In genomic region chr2:38959938-38960608, GRCh38 we compare ENCODE assay signal across 8 cellular contexts.
DNase-seq lines count a peak whose midpoint lies in the region; ATAC-seq and TF ChIP-seq lines count a peak whose summit lies in the region.

No MANE protein-coding gene starts in this region.

- H3K4me3 ChIP-seq in GM06990 (replicated peaks; ENCODE audit: low read depth, low read length), result no peak overlapping the region

- peak; percentile 77 for DNase-seq in GM06990 (ENCODE audit: extremely low read depth, insufficient read length)
- DNase-seq in activated CD8-positive, alpha-beta memory T cell treated with anti-CD3 and anti-CD28 coated beads, Interleukin-2, amount 50 U/mL, for 24 hours (ENCODE audit: extremely low read depth), result peak; percentile 25
- peak; percentile 48 for DNase-seq in epidermal melanocyte (ENCODE audit: insufficient read length, low spot score)
- peak; percentile 31 for DNase-seq in middle frontal gyrus (ENCODE audit: extremely low spot score, low spot score)
- peak; percentile 26 to 29 for DNase-seq in stimulated activated CD8-positive, alpha-beta memory T cell treated with anti-CD3 and anti-CD28 coated beads, Interleukin-15, amount 100 ng/mL, for 4 hours (ENCODE audit: low read depth in 2 of 2)
- no peak for DNase-seq in SW480 (ENCODE audit: low spot score)
- no peak for DNase-seq in HuH-7 (ENCODE audit: low spot score)

- TF ChIP-seq CTCF in GM06990 (IDR thresholded peaks at IDR 0.05; ENCODE audit: insufficient read depth, low read length, poor library complexity, severe bottlenecking), result no peak

- H3K36me3 ChIP-seq in GM06990 (ENCODE audit: control insufficient read depth, insufficient read depth, low read length), result no peaks in the 10 kb centered on the region

- no peaks in the 10 kb centered on the region; the same call in 1 of the 2 replicates for H3K27me3 ChIP-seq in GM06990 (replicated peaks; ENCODE audit: control insufficient read depth, insufficient read depth, low read length)

- peak; percentile 77 for ATAC-seq in HG03039 (IDR thresholded peaks at IDR 0.05; ENCODE audit: unreplicated experiment)

Comparison
In these comparisons a context has a peak if more than half of its experiments do, and no peak if none do; other contexts are left out.
1. DNase-seq: peak in GM06990 (single experiment), activated CD8-positive, alpha-beta memory T cell treated with anti-CD3 and anti-CD28 coated beads, Interleukin-2, amount 50 U/mL, for 24 hours (single experiment), epidermal melanocyte (single experiment), middle frontal gyrus (single experiment) and stimulated activated CD8-positive, alpha-beta memory T cell treated with anti-CD3 and anti-CD28 coated beads, Interleukin-15, amount 100 ng/mL, for 4 hours (2 of 2); none in SW480 (single experiment) and HuH-7 (single experiment).